Comparison of ENCODE assay signal across 1 cellular context in the genomic region with DNA sequence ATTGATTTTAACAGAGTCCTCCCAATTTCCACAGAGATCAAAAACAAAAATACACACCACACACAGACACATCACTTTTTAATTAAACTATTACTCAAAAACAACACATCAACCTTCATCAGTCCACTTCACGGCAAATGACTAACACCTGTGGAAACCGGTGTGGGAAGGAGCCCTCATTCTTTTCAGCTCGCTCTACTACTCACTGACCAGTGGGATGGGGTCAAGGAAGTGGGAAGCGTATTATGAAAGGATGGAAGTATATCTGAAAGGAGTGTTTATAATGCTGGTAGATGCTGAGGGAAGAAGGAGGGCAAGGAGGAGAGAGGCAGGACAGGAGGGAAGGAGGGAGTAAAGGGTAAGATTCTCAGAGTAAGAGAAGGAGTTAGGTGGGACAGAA.
TF ChIP-seq lines count a peak whose summit lies in the region.

No MANE protein-coding gene starts in this region.

TF ChIP-seq in WTC11, 78 proteins besides CTCF, POLR2A, EP300 and RAD21:
- no peak for TF ChIP-seq TEAD1 (CRISPR knock-in tag; IDR thresholded peaks at IDR 0.05)
- TF ChIP-seq ZNF317 (CRISPR knock-in tag; IDR thresholded peaks at IDR 0.05; ENCODE audit: borderline replicate concordance, low read depth): no peak
- no peak for TF ChIP-seq GRHL2 (CRISPR knock-in tag; IDR thresholded peaks at IDR 0.05; ENCODE audit: insufficient replicate concordance, severe bottlenecking)
- TF ChIP-seq ATF1 (CRISPR knock-in tag; IDR thresholded peaks at IDR 0.05): no peak
- TF ChIP-seq, protein P1, sequence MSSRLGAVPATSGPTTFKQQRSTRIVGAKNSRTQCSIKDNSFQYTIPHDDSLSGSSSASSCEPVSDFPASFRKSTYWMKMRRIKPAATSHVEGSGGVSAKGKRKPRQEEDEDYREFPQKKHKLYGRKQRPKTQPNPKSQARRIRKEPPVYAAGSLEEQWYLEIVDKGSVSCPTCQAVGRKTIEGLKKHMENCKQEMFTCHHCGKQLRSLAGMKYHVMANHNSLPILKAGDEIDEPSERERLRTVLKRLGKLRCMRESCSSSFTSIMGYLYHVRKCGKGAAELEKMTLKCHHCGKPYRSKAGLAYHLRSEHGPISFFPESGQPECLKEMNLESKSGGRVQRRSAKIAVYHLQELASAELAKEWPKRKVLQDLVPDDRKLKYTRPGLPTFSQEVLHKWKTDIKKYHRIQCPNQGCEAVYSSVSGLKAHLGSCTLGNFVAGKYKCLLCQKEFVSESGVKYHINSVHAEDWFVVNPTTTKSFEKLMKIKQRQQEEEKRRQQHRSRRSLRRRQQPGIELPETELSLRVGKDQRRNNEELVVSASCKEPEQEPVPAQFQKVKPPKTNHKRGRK (CRISPR knock-in tag; IDR thresholded peaks at IDR 0.05; ENCODE audit: borderline replicate concordance): no peak
- TF ChIP-seq, protein P2, sequence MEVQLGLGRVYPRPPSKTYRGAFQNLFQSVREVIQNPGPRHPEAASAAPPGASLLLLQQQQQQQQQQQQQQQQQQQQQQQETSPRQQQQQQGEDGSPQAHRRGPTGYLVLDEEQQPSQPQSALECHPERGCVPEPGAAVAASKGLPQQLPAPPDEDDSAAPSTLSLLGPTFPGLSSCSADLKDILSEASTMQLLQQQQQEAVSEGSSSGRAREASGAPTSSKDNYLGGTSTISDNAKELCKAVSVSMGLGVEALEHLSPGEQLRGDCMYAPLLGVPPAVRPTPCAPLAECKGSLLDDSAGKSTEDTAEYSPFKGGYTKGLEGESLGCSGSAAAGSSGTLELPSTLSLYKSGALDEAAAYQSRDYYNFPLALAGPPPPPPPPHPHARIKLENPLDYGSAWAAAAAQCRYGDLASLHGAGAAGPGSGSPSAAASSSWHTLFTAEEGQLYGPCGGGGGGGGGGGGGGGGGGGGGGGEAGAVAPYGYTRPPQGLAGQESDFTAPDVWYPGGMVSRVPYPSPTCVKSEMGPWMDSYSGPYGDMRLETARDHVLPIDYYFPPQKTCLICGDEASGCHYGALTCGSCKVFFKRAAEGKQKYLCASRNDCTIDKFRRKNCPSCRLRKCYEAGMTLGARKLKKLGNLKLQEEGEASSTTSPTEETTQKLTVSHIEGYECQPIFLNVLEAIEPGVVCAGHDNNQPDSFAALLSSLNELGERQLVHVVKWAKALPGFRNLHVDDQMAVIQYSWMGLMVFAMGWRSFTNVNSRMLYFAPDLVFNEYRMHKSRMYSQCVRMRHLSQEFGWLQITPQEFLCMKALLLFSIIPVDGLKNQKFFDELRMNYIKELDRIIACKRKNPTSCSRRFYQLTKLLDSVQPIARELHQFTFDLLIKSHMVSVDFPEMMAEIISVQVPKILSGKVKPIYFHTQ (CRISPR knock-in tag; IDR thresholded peaks at IDR 0.05): no peak
- TF ChIP-seq, protein P3, sequence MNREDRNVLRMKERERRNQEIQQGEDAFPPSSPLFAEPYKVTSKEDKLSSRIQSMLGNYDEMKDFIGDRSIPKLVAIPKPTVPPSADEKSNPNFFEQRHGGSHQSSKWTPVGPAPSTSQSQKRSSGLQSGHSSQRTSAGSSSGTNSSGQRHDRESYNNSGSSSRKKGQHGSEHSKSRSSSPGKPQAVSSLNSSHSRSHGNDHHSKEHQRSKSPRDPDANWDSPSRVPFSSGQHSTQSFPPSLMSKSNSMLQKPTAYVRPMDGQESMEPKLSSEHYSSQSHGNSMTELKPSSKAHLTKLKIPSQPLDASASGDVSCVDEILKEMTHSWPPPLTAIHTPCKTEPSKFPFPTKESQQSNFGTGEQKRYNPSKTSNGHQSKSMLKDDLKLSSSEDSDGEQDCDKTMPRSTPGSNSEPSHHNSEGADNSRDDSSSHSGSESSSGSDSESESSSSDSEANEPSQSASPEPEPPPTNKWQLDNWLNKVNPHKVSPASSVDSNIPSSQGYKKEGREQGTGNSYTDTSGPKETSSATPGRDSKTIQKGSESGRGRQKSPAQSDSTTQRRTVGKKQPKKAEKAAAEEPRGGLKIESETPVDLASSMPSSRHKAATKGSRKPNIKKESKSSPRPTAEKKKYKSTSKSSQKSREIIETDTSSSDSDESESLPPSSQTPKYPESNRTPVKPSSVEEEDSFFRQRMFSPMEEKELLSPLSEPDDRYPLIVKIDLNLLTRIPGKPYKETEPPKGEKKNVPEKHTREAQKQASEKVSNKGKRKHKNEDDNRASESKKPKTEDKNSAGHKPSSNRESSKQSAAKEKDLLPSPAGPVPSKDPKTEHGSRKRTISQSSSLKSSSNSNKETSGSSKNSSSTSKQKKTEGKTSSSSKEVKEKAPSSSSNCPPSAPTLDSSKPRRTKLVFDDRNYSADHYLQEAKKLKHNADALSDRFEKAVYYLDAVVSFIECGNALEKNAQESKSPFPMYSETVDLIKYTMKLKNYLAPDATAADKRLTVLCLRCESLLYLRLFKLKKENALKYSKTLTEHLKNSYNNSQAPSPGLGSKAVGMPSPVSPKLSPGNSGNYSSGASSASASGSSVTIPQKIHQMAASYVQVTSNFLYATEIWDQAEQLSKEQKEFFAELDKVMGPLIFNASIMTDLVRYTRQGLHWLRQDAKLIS (CRISPR knock-in tag; IDR thresholded peaks at IDR 0.05; ENCODE audit: borderline replicate concordance): no peak
- no peak for TF ChIP-seq ZNF121 (CRISPR knock-in tag; IDR thresholded peaks at IDR 0.05)
- TF ChIP-seq, protein P4, sequence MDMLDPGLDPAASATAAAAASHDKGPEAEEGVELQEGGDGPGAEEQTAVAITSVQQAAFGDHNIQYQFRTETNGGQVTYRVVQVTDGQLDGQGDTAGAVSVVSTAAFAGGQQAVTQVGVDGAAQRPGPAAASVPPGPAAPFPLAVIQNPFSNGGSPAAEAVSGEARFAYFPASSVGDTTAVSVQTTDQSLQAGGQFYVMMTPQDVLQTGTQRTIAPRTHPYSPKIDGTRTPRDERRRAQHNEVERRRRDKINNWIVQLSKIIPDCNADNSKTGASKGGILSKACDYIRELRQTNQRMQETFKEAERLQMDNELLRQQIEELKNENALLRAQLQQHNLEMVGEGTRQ (CRISPR knock-in tag; IDR thresholded peaks at IDR 0.05): no peak
- no peak for TF ChIP-seq MYBL2 (CRISPR knock-in tag; IDR thresholded peaks at IDR 0.05)
- no peak for TF ChIP-seq RELA (CRISPR knock-in tag; IDR thresholded peaks at IDR 0.05; ENCODE audit: borderline replicate concordance)
- TF ChIP-seq GABPB1 (CRISPR knock-in tag; IDR thresholded peaks at IDR 0.05): no peak
- TF ChIP-seq ZNF263 (CRISPR knock-in tag; IDR thresholded peaks at IDR 0.05; ENCODE audit: low read depth): no peak
- no peak for TF ChIP-seq NFYB (CRISPR knock-in tag; conservative IDR thresholded peaks at IDR 0.05; ENCODE audit: low read depth)
- TF ChIP-seq, protein P5, sequence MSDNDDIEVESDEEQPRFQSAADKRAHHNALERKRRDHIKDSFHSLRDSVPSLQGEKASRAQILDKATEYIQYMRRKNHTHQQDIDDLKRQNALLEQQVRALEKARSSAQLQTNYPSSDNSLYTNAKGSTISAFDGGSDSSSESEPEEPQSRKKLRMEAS (CRISPR knock-in tag; IDR thresholded peaks at IDR 0.05): no peak
- no peak for TF ChIP-seq ETV6 (CRISPR knock-in tag; IDR thresholded peaks at IDR 0.05)
- TF ChIP-seq CREB1 (CRISPR knock-in tag; IDR thresholded peaks at IDR 0.05): no peak
- no peak for TF ChIP-seq SOX15 (CRISPR knock-in tag; IDR thresholded peaks at IDR 0.05)
- TF ChIP-seq SMAD4 (CRISPR knock-in tag; IDR thresholded peaks at IDR 0.05): no peak
- TF ChIP-seq, protein P6, sequence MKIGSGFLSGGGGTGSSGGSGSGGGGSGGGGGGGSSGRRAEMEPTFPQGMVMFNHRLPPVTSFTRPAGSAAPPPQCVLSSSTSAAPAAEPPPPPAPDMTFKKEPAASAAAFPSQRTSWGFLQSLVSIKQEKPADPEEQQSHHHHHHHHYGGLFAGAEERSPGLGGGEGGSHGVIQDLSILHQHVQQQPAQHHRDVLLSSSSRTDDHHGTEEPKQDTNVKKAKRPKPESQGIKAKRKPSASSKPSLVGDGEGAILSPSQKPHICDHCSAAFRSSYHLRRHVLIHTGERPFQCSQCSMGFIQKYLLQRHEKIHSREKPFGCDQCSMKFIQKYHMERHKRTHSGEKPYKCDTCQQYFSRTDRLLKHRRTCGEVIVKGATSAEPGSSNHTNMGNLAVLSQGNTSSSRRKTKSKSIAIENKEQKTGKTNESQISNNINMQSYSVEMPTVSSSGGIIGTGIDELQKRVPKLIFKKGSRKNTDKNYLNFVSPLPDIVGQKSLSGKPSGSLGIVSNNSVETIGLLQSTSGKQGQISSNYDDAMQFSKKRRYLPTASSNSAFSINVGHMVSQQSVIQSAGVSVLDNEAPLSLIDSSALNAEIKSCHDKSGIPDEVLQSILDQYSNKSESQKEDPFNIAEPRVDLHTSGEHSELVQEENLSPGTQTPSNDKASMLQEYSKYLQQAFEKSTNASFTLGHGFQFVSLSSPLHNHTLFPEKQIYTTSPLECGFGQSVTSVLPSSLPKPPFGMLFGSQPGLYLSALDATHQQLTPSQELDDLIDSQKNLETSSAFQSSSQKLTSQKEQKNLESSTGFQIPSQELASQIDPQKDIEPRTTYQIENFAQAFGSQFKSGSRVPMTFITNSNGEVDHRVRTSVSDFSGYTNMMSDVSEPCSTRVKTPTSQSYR (CRISPR knock-in tag; IDR thresholded peaks at IDR 0.05): no peak
